ENCODE assay signal across 14 cellular contexts in genomic region chr21:29174607-29175013, GRCh38. TPM values are rescaled to one million over a fixed set of nuclear protein-coding genes. Genes with fewer than 3 reads are reported as not detected.
DNase-seq lines count a peak whose midpoint lies in the region; TF ChIP-seq lines count a peak whose summit lies in the region.
"Had no signal": no experiment of that assay in that cellular context is flagged by ENCODE, and none has a peak within 500 bp of the region (broad histone marks: within the 10 kb centered on the region; RNA-seq: fewer than 3 reads in every experiment).

No MANE protein-coding gene starts in this region.

- H3K9ac ChIP-seq in GM23248 = peak overlapping the region; percentile 68
- no peak overlapping the region for H3K9ac ChIP-seq in smooth muscle cell (ENCODE audit: low read depth)

- intact Hi-C loops in thyroid gland (cut with DNase I) = loop anchor here (10.0 kb wide), 1 partner anchor 200 kb away; no protein-coding TSS in a partner anchor

- in situ Hi-C loops in GM23248 (cut with MboI) = no loop called here

- peaks cover 18% of the 10 kb centered on the region for H3K4me1 ChIP-seq in GM23248 (ENCODE audit: insufficient read depth)
- H3K4me1 ChIP-seq in smooth muscle cell (ENCODE audit: low read depth) = no peaks in the 10 kb centered on the region
- H3K4me1 ChIP-seq in thyroid gland = peaks cover 0 to 9% of the 10 kb centered on the region in 2 donors
- H3K4me1 ChIP-seq: testis had no signal

- H3K36me3 ChIP-seq in GM23248 (ENCODE audit: low read depth) (no peaks in the 10 kb centered on the region), smooth muscle cell (ENCODE audit: low read depth) (no peaks in the 10 kb centered on the region), thyroid gland (no peaks in the 10 kb centered on the region)

- H3K79me2 ChIP-seq in GM23248 (ENCODE audit: insufficient read depth) (no peaks in the 10 kb centered on the region), smooth muscle cell (ENCODE audit: low read depth) (no peaks in the 10 kb centered on the region)

- no peak for TF ChIP-seq CTCF in VCaP (conservative IDR thresholded peaks at IDR 0.05)
- no peak for TF ChIP-seq CTCF in smooth muscle cell (IDR thresholded peaks at IDR 0.05; ENCODE audit: borderline replicate concordance, insufficient read depth, poor library complexity, severe bottlenecking)
- TF ChIP-seq CTCF in thyroid gland (IDR thresholded peaks at IDR 0.05) = no peak

- H3K27me3 ChIP-seq in GM23248 (replicated peaks; ENCODE audit: insufficient read depth) (no peaks in the 10 kb centered on the region), smooth muscle cell (ENCODE audit: low read depth) (no peaks in the 10 kb centered on the region), thyroid gland (no peaks in the 10 kb centered on the region)
- H3K27me3 ChIP-seq: testis had no signal

- H4K20me1 ChIP-seq in GM23248 (ENCODE audit: insufficient read depth) (no peaks in the 10 kb centered on the region), smooth muscle cell (ENCODE audit: low read depth) (no peaks in the 10 kb centered on the region)

- no peak for TF ChIP-seq POLR2A in thyroid gland (IDR thresholded peaks at IDR 0.05)

- no peaks in the 10 kb centered on the region for H3K9me3 ChIP-seq in GM23248 (ENCODE audit: low read depth)
- no peaks in the 10 kb centered on the region for H3K9me3 ChIP-seq in smooth muscle cell (replicated peaks; ENCODE audit: low read depth)
- no peaks in the 10 kb centered on the region for H3K9me3 ChIP-seq in thyroid gland
- H3K9me3 ChIP-seq: testis had no signal

- H3K4me2 ChIP-seq in GM23248 (ENCODE audit: unreplicated experiment) (peak overlapping the region; percentile 87), smooth muscle cell (no peak overlapping the region)

- H3K4me3 ChIP-seq in GM23248 (peak overlapping the region; percentile 64), smooth muscle cell (no peak overlapping the region), thyroid gland (replicated peaks in 1 of 3) (no peak overlapping the region)
- H3K4me3 ChIP-seq: testis had no signal

- peak; percentile 67 for DNase-seq in GM23248
- DNase-seq in iris pigment epithelial cell (ENCODE audit: low read depth) = peak; percentile 47
- no peak for DNase-seq in smooth muscle cell (lab: John Stamatoyannopoulos, UW; ENCODE audit: unreplicated experiment)
- DNase-seq in thyroid gland = no peak
- no peak for DNase-seq in medulla oblongata (ENCODE audit: extremely low spot score)
- no peak for DNase-seq in stimulated activated CD4-positive, alpha-beta T cell treated with anti-CD3 and anti-CD28 coated beads, Interleukin-4, amount 100 ng/mL, for 1 hour
- DNase-seq in mucosa of gallbladder (ENCODE audit: low spot score) = no peak
- DNase-seq: activated B cell treated with CpG ODN at 0.5 μM for 24 hours; activated gamma-delta T cell treated with Interleukin-2 at 50 U/mL for 16 hours; effector memory CD8-positive, alpha-beta T cell; natural killer cell; T-cell; testis had no signal

- H3F3A ChIP-seq in GM23248 (ENCODE audit: insufficient read depth) (peaks cover 17% of the 10 kb centered on the region), smooth muscle cell (ENCODE audit: low read depth) (no peaks in the 10 kb centered on the region)

- WGBS in GM23248 (ENCODE audit: low coverage in 1 of 2, low lambda C conversion rate in 2 of 2, missing lambda C conversion rate in 2 of 2), 2 experiments = 5 to 7% methylated on average over 9 of the region's 9 CpGs
- WGBS in smooth muscle cell (ENCODE audit: low lambda C conversion rate) = 90% methylated on average over 9 of the region's 9 CpGs
- 72 to 79% methylated on average over 9 of the region's 9 CpGs for WGBS in thyroid gland, 2 donors

- peak overlapping the region; percentile 83 for H3K27ac ChIP-seq in GM23248
- peak overlapping the region; percentile 98 for H3K27ac ChIP-seq in VCaP
- no peak overlapping the region for H3K27ac ChIP-seq in smooth muscle cell (ENCODE audit: low read depth)
- peak overlapping the region in 1 of 3 donors; percentile 29 for H3K27ac ChIP-seq in thyroid gland

- no peaks in the 10 kb centered on the region for H3K9me2 ChIP-seq in GM23248 (ENCODE audit: insufficient read depth)

- H2AFZ ChIP-seq in GM23248 (peak overlapping the region; percentile 85), smooth muscle cell (ENCODE audit: low read depth) (peak overlapping the region; percentile 27)

RNA-seq across cellular contexts. Expression of gene MAP3K7CL, which starts 44.2 kb away (rescaled TPM):
- total RNA-seq in GM23248 (2014; rRNA removed; shearing (Covaris generic)) = 14.8 and 18.5 TPM in 2 replicates
- polyA plus RNA-seq in GM23248 (2016; fragmentation: Nextera tagmentation; extraction: Ambion mirVana) (30.0 and 34.3 TPM in 2 replicates), smooth muscle cell (3.0 and 3.7 TPM in 2 replicates)
- total RNA-seq in smooth muscle cell (1.3 and 2.5 TPM in 2 replicates), thyroid gland (1 to 10 TPM; 4.1 to 8.0 (median 4.9) TPM), mucosa of gallbladder (5.8 TPM)

Comparison
In these comparisons a context has a peak if more than half of its experiments do, and no peak if none do; other contexts are left out.
1. DNase-seq: peak in GM23248 (single experiment) and iris pigment epithelial cell (single experiment); none in smooth muscle cell (single experiment), thyroid gland (0 of 2), medulla oblongata (single experiment), stimulated activated CD4-positive, alpha-beta T cell treated with anti-CD3 and anti-CD28 coated beads, Interleukin-4, amount 100 ng/mL, for 1 hour (single experiment) and mucosa of gallbladder (single experiment).